ENCODE assay signal across 1 cellular context in the genomic region with DNA sequence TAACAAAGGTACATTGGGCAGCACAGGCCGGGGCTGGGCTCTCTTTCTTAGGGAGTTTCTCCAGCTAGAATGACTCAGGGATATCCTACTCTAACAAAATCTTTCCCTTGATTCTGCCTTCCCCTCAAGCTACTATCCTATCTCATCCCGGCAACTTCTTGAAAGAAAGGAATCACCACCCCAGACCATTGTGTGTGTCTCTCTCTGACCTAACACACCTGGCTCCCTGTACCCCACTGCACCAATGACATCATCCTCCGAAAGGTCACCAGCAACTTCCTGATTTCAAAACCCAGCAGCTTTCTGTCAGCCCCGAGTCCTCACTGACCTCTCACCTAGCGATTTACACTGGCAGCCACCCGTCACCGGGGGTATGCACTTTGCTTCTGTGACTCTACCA.
TF ChIP-seq lines count a peak whose summit lies in the region.

No MANE protein-coding gene starts in this region.

TF ChIP-seq in HepG2, 621 proteins besides CTCF, POLR2A, EP300 and RAD21 (continued from another document and continues in another):
- TF ChIP-seq, protein P1, sequence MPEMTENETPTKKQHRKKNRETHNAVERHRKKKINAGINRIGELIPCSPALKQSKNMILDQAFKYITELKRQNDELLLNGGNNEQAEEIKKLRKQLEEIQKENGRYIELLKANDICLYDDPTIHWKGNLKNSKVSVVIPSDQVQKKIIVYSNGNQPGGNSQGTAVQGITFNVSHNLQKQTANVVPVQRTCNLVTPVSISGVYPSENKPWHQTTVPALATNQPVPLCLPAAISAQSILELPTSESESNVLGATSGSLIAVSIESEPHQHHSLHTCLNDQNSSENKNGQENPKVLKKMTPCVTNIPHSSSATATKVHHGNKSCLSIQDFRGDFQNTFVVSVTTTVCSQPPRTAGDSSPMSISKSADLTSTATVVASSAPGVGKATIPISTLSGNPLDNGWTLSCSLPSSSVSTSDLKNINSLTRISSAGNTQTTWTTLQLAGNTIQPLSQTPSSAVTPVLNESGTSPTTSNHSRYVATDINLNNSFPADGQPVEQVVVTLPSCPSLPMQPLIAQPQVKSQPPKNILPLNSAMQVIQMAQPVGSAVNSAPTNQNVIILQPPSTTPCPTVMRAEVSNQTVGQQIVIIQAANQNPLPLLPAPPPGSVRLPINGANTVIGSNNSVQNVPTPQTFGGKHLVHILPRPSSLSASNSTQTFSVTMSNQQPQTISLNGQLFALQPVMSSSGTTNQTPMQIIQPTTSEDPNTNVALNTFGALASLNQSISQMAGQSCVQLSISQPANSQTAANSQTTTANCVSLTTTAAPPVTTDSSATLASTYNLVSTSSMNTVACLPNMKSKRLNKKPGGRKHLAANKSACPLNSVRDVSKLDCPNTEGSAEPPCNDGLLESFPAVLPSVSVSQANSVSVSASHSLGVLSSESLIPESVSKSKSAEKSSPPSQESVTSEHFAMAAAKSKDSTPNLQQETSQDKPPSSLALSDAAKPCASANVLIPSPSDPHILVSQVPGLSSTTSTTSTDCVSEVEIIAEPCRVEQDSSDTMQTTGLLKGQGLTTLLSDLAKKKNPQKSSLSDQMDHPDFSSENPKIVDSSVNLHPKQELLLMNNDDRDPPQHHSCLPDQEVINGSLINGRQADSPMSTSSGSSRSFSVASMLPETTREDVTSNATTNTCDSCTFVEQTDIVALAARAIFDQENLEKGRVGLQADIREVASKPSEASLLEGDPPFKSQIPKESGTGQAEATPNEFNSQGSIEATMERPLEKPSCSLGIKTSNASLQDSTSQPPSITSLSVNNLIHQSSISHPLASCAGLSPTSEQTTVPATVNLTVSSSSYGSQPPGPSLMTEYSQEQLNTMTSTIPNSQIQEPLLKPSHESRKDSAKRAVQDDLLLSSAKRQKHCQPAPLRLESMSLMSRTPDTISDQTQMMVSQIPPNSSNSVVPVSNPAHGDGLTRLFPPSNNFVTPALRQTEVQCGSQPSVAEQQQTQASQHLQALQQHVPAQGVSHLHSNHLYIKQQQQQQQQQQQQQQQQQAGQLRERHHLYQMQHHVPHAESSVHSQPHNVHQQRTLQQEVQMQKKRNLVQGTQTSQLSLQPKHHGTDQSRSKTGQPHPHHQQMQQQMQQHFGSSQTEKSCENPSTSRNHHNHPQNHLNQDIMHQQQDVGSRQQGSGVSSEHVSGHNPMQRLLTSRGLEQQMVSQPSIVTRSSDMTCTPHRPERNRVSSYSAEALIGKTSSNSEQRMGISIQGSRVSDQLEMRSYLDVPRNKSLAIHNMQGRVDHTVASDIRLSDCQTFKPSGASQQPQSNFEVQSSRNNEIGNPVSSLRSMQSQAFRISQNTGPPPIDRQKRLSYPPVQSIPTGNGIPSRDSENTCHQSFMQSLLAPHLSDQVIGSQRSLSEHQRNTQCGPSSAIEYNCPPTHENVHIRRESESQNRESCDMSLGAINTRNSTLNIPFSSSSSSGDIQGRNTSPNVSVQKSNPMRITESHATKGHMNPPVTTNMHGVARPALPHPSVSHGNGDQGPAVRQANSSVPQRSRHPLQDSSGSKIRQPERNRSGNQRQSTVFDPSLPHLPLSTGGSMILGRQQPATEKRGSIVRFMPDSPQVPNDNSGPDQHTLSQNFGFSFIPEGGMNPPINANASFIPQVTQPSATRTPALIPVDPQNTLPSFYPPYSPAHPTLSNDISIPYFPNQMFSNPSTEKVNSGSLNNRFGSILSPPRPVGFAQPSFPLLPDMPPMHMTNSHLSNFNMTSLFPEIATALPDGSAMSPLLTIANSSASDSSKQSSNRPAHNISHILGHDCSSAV (CRISPR knock-in tag; IDR thresholded peaks at IDR 0.05; ENCODE audit: borderline replicate concordance), result no peak
- TF ChIP-seq MYNN (CRISPR knock-in tag; IDR thresholded peaks at IDR 0.05; ENCODE audit: low read depth) (no peak), ZC3H13 (CRISPR knock-in tag; IDR thresholded peaks at IDR 0.05) (no peak), NR1H2 (CRISPR knock-in tag; IDR thresholded peaks at IDR 0.05; ENCODE audit: borderline replicate concordance, low read depth) (no peak), NPAS2 (CRISPR knock-in tag; IDR thresholded peaks at IDR 0.05; ENCODE audit: borderline replicate concordance) (no peak), ZNF75D (CRISPR knock-in tag; IDR thresholded peaks at IDR 0.05; ENCODE audit: borderline replicate concordance) (no peak), ZNF460 (CRISPR knock-in tag; IDR thresholded peaks at IDR 0.05; ENCODE audit: borderline replicate concordance) (no peak), ZMYM4 (CRISPR knock-in tag; IDR thresholded peaks at IDR 0.05) (peak; percentile 47; the same call in 1 of the 2 replicates), AGO1 (IDR thresholded peaks at IDR 0.05; ENCODE audit: low read depth, low read length, poor library complexity, severe bottlenecking) (no peak), ZFP82 (CRISPR knock-in tag; IDR thresholded peaks at IDR 0.05; ENCODE audit: borderline replicate concordance) (no peak), WIZ (CRISPR knock-in tag; IDR thresholded peaks at IDR 0.05) (no peak), TBP (CRISPR knock-in tag; IDR thresholded peaks at IDR 0.05) (no peak), FOXC1 (CRISPR knock-in tag; IDR thresholded peaks at IDR 0.05; ENCODE audit: borderline replicate concordance) (no peak), NCOR1 (IDR thresholded peaks at IDR 0.05; ENCODE audit: borderline replicate concordance, low read length) (no peak), ZNF83 (CRISPR knock-in tag; IDR thresholded peaks at IDR 0.05; ENCODE audit: borderline replicate concordance) (no peak), ELF1 (CRISPR knock-in tag; IDR thresholded peaks at IDR 0.05) (peak; percentile 78), ZNF772 (CRISPR knock-in tag; IDR thresholded peaks at IDR 0.05) (no peak), PHB2 (IDR thresholded peaks at IDR 0.05; ENCODE audit: partially characterized antibody) (no peak), SKI (IDR thresholded peaks at IDR 0.05; ENCODE audit: partially characterized antibody) (no peak), ZNF367 (CRISPR knock-in tag; IDR thresholded peaks at IDR 0.05; ENCODE audit: borderline replicate concordance) (no peak), ISX (CRISPR knock-in tag; conservative IDR thresholded peaks at IDR 0.05) (no peak), POGZ (CRISPR knock-in tag; IDR thresholded peaks at IDR 0.05) (peak; percentile 60; the same call in 1 of the 2 replicates), ZFP36L2 (CRISPR knock-in tag; IDR thresholded peaks at IDR 0.05) (no peak), NBN (conservative IDR thresholded peaks at IDR 0.05) (no peak), NCOA5 (CRISPR knock-in tag; IDR thresholded peaks at IDR 0.05) (no peak), ARID2 (CRISPR knock-in tag; IDR thresholded peaks at IDR 0.05; ENCODE audit: borderline replicate concordance) (no peak), ZNF782 (CRISPR knock-in tag; IDR thresholded peaks at IDR 0.05; ENCODE audit: borderline replicate concordance) (no peak), ZNF839 (CRISPR knock-in tag; IDR thresholded peaks at IDR 0.05; ENCODE audit: borderline replicate concordance) (no peak), SNAPC2 (CRISPR knock-in tag; IDR thresholded peaks at IDR 0.05) (no peak), SIN3A (IDR thresholded peaks at IDR 0.05; ENCODE audit: borderline replicate concordance, low read depth, low read length) (no peak), ZNF777 (CRISPR knock-in tag; IDR thresholded peaks at IDR 0.05) (no peak), ZNF138 (CRISPR knock-in tag; IDR thresholded peaks at IDR 0.05; ENCODE audit: low read depth) (no peak), KDM5A (IDR thresholded peaks at IDR 0.05; ENCODE audit: borderline replicate concordance, low read length) (no peak), TBL1XR1 (IDR thresholded peaks at IDR 0.05; ENCODE audit: borderline replicate concordance, low read length, partially characterized antibody) (no peak)
- TF ChIP-seq, protein P2, sequence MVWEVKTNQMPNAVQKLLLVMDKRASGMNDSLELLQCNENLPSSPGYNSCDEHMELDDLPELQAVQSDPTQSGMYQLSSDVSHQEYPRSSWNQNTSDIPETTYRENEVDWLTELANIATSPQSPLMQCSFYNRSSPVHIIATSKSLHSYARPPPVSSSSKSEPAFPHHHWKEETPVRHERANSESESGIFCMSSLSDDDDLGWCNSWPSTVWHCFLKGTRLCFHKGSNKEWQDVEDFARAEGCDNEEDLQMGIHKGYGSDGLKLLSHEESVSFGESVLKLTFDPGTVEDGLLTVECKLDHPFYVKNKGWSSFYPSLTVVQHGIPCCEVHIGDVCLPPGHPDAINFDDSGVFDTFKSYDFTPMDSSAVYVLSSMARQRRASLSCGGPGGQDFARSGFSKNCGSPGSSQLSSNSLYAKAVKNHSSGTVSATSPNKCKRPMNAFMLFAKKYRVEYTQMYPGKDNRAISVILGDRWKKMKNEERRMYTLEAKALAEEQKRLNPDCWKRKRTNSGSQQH (CRISPR knock-in tag; IDR thresholded peaks at IDR 0.05; ENCODE audit: low read depth), result no peak
- TF ChIP-seq, protein P3, sequence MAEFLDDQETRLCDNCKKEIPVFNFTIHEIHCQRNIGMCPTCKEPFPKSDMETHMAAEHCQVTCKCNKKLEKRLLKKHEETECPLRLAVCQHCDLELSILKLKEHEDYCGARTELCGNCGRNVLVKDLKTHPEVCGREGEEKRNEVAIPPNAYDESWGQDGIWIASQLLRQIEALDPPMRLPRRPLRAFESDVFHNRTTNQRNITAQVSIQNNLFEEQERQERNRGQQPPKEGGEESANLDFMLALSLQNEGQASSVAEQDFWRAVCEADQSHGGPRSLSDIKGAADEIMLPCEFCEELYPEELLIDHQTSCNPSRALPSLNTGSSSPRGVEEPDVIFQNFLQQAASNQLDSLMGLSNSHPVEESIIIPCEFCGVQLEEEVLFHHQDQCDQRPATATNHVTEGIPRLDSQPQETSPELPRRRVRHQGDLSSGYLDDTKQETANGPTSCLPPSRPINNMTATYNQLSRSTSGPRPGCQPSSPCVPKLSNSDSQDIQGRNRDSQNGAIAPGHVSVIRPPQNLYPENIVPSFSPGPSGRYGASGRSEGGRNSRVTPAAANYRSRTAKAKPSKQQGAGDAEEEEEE (CRISPR knock-in tag; IDR thresholded peaks at IDR 0.05; ENCODE audit: borderline replicate concordance), result no peak
- TF ChIP-seq, protein P4, sequence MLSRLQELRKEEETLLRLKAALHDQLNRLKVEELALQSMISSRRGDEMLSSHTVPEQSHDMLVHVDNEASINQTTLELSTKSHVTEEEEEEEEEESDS (CRISPR knock-in tag; IDR thresholded peaks at IDR 0.05; ENCODE audit: borderline replicate concordance), result no peak
- TF ChIP-seq, protein P5, sequence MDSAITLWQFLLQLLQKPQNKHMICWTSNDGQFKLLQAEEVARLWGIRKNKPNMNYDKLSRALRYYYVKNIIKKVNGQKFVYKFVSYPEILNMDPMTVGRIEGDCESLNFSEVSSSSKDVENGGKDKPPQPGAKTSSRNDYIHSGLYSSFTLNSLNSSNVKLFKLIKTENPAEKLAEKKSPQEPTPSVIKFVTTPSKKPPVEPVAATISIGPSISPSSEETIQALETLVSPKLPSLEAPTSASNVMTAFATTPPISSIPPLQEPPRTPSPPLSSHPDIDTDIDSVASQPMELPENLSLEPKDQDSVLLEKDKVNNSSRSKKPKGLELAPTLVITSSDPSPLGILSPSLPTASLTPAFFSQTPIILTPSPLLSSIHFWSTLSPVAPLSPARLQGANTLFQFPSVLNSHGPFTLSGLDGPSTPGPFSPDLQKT (CRISPR knock-in tag; IDR thresholded peaks at IDR 0.05; ENCODE audit: borderline replicate concordance), result no peak
- TF ChIP-seq, protein P6, sequence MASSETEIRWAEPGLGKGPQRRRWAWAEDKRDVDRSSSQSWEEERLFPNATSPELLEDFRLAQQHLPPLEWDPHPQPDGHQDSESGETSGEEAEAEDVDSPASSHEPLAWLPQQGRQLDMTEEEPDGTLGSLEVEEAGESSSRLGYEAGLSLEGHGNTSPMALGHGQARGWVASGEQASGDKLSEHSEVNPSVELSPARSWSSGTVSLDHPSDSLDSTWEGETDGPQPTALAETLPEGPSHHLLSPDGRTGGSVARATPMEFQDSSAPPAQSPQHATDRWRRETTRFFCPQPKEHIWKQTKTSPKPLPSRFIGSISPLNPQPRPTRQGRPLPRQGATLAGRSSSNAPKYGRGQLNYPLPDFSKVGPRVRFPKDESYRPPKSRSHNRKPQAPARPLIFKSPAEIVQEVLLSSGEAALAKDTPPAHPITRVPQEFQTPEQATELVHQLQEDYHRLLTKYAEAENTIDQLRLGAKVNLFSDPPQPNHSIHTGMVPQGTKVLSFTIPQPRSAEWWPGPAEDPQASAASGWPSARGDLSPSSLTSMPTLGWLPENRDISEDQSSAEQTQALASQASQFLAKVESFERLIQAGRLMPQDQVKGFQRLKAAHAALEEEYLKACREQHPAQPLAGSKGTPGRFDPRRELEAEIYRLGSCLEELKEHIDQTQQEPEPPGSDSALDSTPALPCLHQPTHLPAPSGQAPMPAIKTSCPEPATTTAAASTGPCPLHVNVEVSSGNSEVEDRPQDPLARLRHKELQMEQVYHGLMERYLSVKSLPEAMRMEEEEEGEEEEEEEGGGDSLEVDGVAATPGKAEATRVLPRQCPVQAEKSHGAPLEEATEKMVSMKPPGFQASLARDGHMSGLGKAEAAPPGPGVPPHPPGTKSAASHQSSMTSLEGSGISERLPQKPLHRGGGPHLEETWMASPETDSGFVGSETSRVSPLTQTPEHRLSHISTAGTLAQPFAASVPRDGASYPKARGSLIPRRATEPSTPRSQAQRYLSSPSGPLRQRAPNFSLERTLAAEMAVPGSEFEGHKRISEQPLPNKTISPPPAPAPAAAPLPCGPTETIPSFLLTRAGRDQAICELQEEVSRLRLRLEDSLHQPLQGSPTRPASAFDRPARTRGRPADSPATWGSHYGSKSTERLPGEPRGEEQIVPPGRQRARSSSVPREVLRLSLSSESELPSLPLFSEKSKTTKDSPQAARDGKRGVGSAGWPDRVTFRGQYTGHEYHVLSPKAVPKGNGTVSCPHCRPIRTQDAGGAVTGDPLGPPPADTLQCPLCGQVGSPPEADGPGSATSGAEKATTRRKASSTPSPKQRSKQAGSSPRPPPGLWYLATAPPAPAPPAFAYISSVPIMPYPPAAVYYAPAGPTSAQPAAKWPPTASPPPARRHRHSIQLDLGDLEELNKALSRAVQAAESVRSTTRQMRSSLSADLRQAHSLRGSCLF (CRISPR knock-in tag; IDR thresholded peaks at IDR 0.05; ENCODE audit: borderline replicate concordance), result no peak
- TF ChIP-seq, protein P7, sequence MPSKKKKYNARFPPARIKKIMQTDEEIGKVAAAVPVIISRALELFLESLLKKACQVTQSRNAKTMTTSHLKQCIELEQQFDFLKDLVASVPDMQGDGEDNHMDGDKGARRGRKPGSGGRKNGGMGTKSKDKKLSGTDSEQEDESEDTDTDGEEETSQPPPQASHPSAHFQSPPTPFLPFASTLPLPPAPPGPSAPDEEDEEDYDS (CRISPR knock-in tag; IDR thresholded peaks at IDR 0.05), result no peak
